In genomic region chr2:30223413-30223874, GRCh38 we compare ENCODE assay signal across 12 cellular contexts. TPM values are rescaled to one million over a fixed set of nuclear protein-coding genes. Genes with fewer than 3 reads are reported as not detected.
DNase-seq lines count a peak whose midpoint lies in the region; ATAC-seq and FAIRE-seq lines count a peak whose summit lies in the region.
"Had no signal": no experiment of that assay in that cellular context is flagged by ENCODE, and none has a peak within 500 bp of the region (broad histone marks: within the 10 kb centered on the region; RNA-seq: fewer than 3 reads in every experiment).

No MANE protein-coding gene starts in this region.

- DNase-seq in GM18507 (ENCODE audit: extremely low spot score, insufficient read length, low read depth): no peak
- DNase-seq in NOMO-1 (lab: John Stamatoyannopoulos, UW; ENCODE audit: unreplicated experiment in 2 of 2): peak; percentile 41 to 77
- DNase-seq in memory B cell (ENCODE audit: low spot score in 2 of 2): peak; percentile 36 to 40
- DNase-seq in NCI-H1694 (lab: John Stamatoyannopoulos, UW): no peak
- DNase-seq in DMS114 treated with DMSO at 0.1 percent for 48 hours (lab: John Stamatoyannopoulos, UW; ENCODE audit: unreplicated experiment): no peak
- no peak for DNase-seq in HTR-8/SVneo (ENCODE audit: insufficient read length, low spot score)
- no peak for DNase-seq in G401 (ENCODE audit: low spot score)
- DNase-seq: aorta; hypothalamus; stimulated activated naive CD4-positive, alpha-beta T cell treated with Interleukin-2 at 50 U/mL for 16 hours had no signal

- ATAC-seq in GM21576 (IDR thresholded peaks at IDR 0.05; ENCODE audit: unreplicated experiment) (peak; percentile 45), memory B cell (ENCODE audit: low read depth) (peak; percentile 77)

- no peaks in the 10 kb centered on the region for H3K9me3 Mint-ChIP-seq in memory B cell

- no peaks in the 10 kb centered on the region for H3K36me3 Mint-ChIP-seq in memory B cell

- no peaks in the 10 kb centered on the region for H3K27me3 Mint-ChIP-seq in memory B cell

- peaks cover 45% of the 10 kb centered on the region for H3K4me1 Mint-ChIP-seq in memory B cell

- peak; percentile 89 for FAIRE-seq in GM18507 (lab: Jason Lieb, UNC)
- no peak for FAIRE-seq in HTR-8/SVneo (lab: Jason Lieb, UNC)

- in situ Hi-C loops in G401 (cut with HindIII; ENCODE audit: low sequenced_read_pairs): no loop called here

- H3K4me3 Mint-ChIP-seq in memory B cell: peak overlapping the region; percentile 86

- peak overlapping the region; percentile 99 for H3K27ac Mint-ChIP-seq in memory B cell
- H3K27ac Mint-ChIP-seq: progenitor cell of endocrine pancreas had no signal

RNA-seq across cellular contexts. Expression of gene LBH, which starts 7.9 kb away (rescaled TPM):
- total RNA-seq in G401 (2014; rRNA removed; shearing (Covaris generic)): not detected in 2 replicates

Comparison
In these comparisons a context has a peak if more than half of its experiments do, and no peak if none do; other contexts are left out.
1. DNase-seq: peak in NOMO-1 (2 of 2) and memory B cell (2 of 2); none in GM18507 (single experiment), NCI-H1694 (single experiment), DMS114 treated with DMSO at 0.1 percent for 48 hours (single experiment), HTR-8/SVneo (single experiment) and G401 (single experiment).